In the genomic region with DNA sequence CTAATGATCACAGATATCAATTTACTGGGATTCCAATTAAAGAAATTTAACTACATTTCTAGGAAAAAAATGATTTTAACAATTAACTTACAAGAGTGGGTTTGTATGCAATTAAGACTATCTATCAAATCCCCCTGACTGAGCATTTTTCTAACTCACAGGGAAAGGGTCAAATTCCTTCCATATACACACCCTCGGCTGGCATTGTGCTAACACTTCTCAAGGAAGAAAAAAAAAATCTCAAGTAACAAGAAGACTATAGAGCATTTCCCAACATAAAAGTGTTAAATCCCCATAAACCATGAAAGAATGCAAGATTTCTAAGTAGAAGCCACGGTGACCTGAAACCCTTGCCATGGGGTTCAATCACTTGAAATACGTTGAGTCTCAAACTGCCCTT, we compare ENCODE assay signal across 23 cellular contexts.
DNase-seq lines count a peak whose midpoint lies in the region; ATAC-seq, FAIRE-seq and TF ChIP-seq lines count a peak whose summit lies in the region.
"Had no signal": no experiment of that assay in that cellular context is flagged by ENCODE, and none has a peak within 500 bp of the region (broad histone marks: within the 10 kb centered on the region; RNA-seq: fewer than 3 reads in every experiment).

No MANE protein-coding gene starts in this region.

- H3K36me3 Mint-ChIP-seq in type B pancreatic cell = peaks cover 3% of the 10 kb centered on the region
- H3K36me3 Mint-ChIP-seq: CD4-positive, CD25-positive, alpha-beta regulatory T cell; CD8-positive, alpha-beta memory T cell; IgD-negative memory B cell had no signal

- FAIRE-seq in islet of Langerhans (lab: Jason Lieb, UNC) = peak; percentile 49
- FAIRE-seq: GM12891, GM19239, HepG2 had no signal

- no peaks in the 10 kb centered on the region for H3K79me1 ChIP-seq in neuronal stem cell (ENCODE audit: low read depth, low read length)

- H3K18ac ChIP-seq in neuronal stem cell (ENCODE audit: low read length) = no peak overlapping the region

- no peak overlapping the region for H3K14ac ChIP-seq in neuronal stem cell (ENCODE audit: low read length)

- DNase-seq in LoVo (ENCODE audit: low spot score) (peak; percentile 57), neuronal stem cell (ENCODE audit: low spot score) (no peak), type B pancreatic cell (ENCODE audit: extremely low spot score, unreplicated experiment) (no peak), islet precursor cell (no peak), RKO (ENCODE audit: low spot score) (no peak)
- no peak for DNase-seq in effector memory CD4-positive, alpha-beta T cell
- DNase-seq: ACHN; BE2C; C1 segment of cervical spinal cord; CD4-positive, CD25-positive, alpha-beta regulatory T cell; CD8-positive, alpha-beta memory T cell; COR-L47; DMS 273 treated with DMSO at 0.1 percent for 48 hours; DMS53; DND-41; EL had no signal

- H3K4ac ChIP-seq in neuronal stem cell (ENCODE audit: low read length) = no peak overlapping the region

- H2BK5ac ChIP-seq in neuronal stem cell (ENCODE audit: low read length) = no peak overlapping the region

- no peak for ATAC-seq in GM21825 (IDR thresholded peaks at IDR 0.05; ENCODE audit: unreplicated experiment)
- ATAC-seq: GM23338, HepG2 had no signal

- no peak overlapping the region for H2BK12ac ChIP-seq in neuronal stem cell (ENCODE audit: low read length)

- H3K4me1 Mint-ChIP-seq in type B pancreatic cell (ENCODE audit: unreplicated experiment) = peaks cover 25% of the 10 kb centered on the region
- H3K4me1 Mint-ChIP-seq: CD4-positive, CD25-positive, alpha-beta regulatory T cell; CD8-positive, alpha-beta memory T cell; IgD-negative memory B cell had no signal

- peaks cover 0 to 12% of the 10 kb centered on the region in 2 donors for H3K4me1 ChIP-seq in neuronal stem cell (ENCODE audit: control insufficient read depth in 2 of 2, insufficient read depth in 1 of 2, low read depth in 1 of 2, low read length in 2 of 2)
- no peaks in the 10 kb centered on the region for H3K4me1 ChIP-seq in effector memory CD4-positive, alpha-beta T cell (ENCODE audit: control insufficient read depth, insufficient read depth, low read length, poor library complexity, severe bottlenecking)
- H3K4me1 ChIP-seq: BE2C had no signal

- H2BK120ac ChIP-seq in neuronal stem cell (ENCODE audit: low read depth, low read length) = no peak overlapping the region

- no peak overlapping the region for H3K27ac Mint-ChIP-seq in type B pancreatic cell
- H3K27ac Mint-ChIP-seq: CD4-positive, CD25-positive, alpha-beta regulatory T cell; CD8-positive, alpha-beta memory T cell; GM23338; IgD-negative memory B cell had no signal

- H3K4me2 ChIP-seq in neuronal stem cell (ENCODE audit: insufficient read depth, low read length, poor library complexity, severe bottlenecking) = no peak overlapping the region
- H3K4me2 ChIP-seq: GM23338 had no signal

- no peak overlapping the region for H2AK5ac ChIP-seq in neuronal stem cell (ENCODE audit: low read depth, low read length)

- H2AFZ ChIP-seq in neuronal stem cell (ENCODE audit: low read length) = no peak overlapping the region
- H2AFZ ChIP-seq: GM23338 had no signal

- no peak overlapping the region for H2BK15ac ChIP-seq in neuronal stem cell (ENCODE audit: low read length)

- H3K27me3 Mint-ChIP-seq in type B pancreatic cell = no peaks in the 10 kb centered on the region

- H3K9ac ChIP-seq in neuronal stem cell (ENCODE audit: low read depth, low read length, poor library complexity) = no peak overlapping the region

- no peak for TF ChIP-seq CTCF in type B pancreatic cell (conservative IDR thresholded peaks at IDR 0.05)

- no peak overlapping the region for H3K4me3 ChIP-seq in neuronal stem cell (ENCODE audit: low read length in 2 of 2)
- no peak overlapping the region for H3K4me3 ChIP-seq in effector memory CD4-positive, alpha-beta T cell (ENCODE audit: insufficient read depth, low read depth, low read length, poor library complexity, severe bottlenecking)
- H3K4me3 ChIP-seq: GM23338 had no signal

- no peaks in the 10 kb centered on the region for H3K9me3 ChIP-seq in neuronal stem cell (replicated peaks in 1 of 2; ENCODE audit: control insufficient read depth in 2 of 2, insufficient read depth in 1 of 2, low read depth in 1 of 2, low read length in 2 of 2)
- H3K9me3 ChIP-seq in effector memory CD4-positive, alpha-beta T cell (ENCODE audit: control insufficient read depth, low read length) = no peaks in the 10 kb centered on the region
- H3K9me3 ChIP-seq: BE2C had no signal

- H4K8ac ChIP-seq in neuronal stem cell (ENCODE audit: low read depth, low read length) = no peak overlapping the region

- no peaks in the 10 kb centered on the region for H3K36me3 ChIP-seq in neuronal stem cell (replicated peaks in 1 of 2; ENCODE audit: control insufficient read depth in 2 of 2, insufficient read depth in 2 of 2, low read length in 2 of 2)
- H3K36me3 ChIP-seq in effector memory CD4-positive, alpha-beta T cell (ENCODE audit: control insufficient read depth, insufficient read depth, low read length) = no peaks in the 10 kb centered on the region
- H3K36me3 ChIP-seq: BE2C had no signal

- H3K23ac ChIP-seq in neuronal stem cell (ENCODE audit: low read depth, low read length, poor library complexity) = no peak overlapping the region

- no peaks in the 10 kb centered on the region for H3K9me3 Mint-ChIP-seq in type B pancreatic cell
- H3K9me3 Mint-ChIP-seq: CD8-positive, alpha-beta memory T cell; GM23338 had no signal

- no CpG with 5 or more reads among the region's 3 CpGs for WGBS in neuronal stem cell (ENCODE audit: extremely low coverage in 2 of 2, insufficient read length in 2 of 2, insufficient replicate concordance in 1 of 2), 2 donors

- H3K27me3 ChIP-seq in neuronal stem cell (ENCODE audit: control insufficient read depth in 3 of 3, insufficient read depth in 3 of 3, low read depth in 1 of 3, low read length in 3 of 3) = no peaks in the 10 kb centered on the region
- H3K27me3 ChIP-seq in effector memory CD4-positive, alpha-beta T cell (replicated peaks; ENCODE audit: control insufficient read depth, insufficient read depth, low read length, poor library complexity, severe bottlenecking) = no peaks in the 10 kb centered on the region
- H3K27me3 ChIP-seq: BE2C had no signal

- H3K4me3 Mint-ChIP-seq in type B pancreatic cell = peak overlapping the region; percentile 39
- H3K4me3 Mint-ChIP-seq: CD4-positive, CD25-positive, alpha-beta regulatory T cell; CD8-positive, alpha-beta memory T cell; GM23338; IgD-negative memory B cell had no signal

- H3K27ac ChIP-seq in neuronal stem cell (replicated peaks; ENCODE audit: low read length) = peak overlapping the region; percentile 60
- no peak overlapping the region for H3K27ac ChIP-seq in effector memory CD4-positive, alpha-beta T cell (ENCODE audit: insufficient read depth, low read length, poor library complexity, severe bottlenecking)

- H4K91ac ChIP-seq in neuronal stem cell (ENCODE audit: low read depth, low read length, poor library complexity) = no peak overlapping the region
